Comparison of ENCODE assay signal across 35 cellular contexts in genomic region chr17:12899604-12900003, GRCh38.
"Had no signal": no experiment of that assay in that cellular context is flagged by ENCODE, and none has a peak within 500 bp of the region (broad histone marks: within the 10 kb centered on the region; RNA-seq: fewer than 3 reads in every experiment).

No MANE protein-coding gene starts in this region.

- H3K4me3 Mint-ChIP-seq: activated B cell treated with CpG ODN at 0.5 μM for 24 hours; activated CD4-positive, alpha-beta memory T cell treated with anti-CD3 and anti-CD28 coated beads for 36 hours; activated CD8-positive, alpha-beta T cell treated with anti-CD3 and anti-CD28 coated beads for 36 hours; activated naive CD4-positive, alpha-beta T cell treated with anti-CD3 and anti-CD28 coated beads for 36 hours; activated naive CD8-positive, alpha-beta T cell treated with anti-CD3 and anti-CD28 coated beads, Interleukin-2, amount 10 ng/mL, durations not matched to agents 7 days and 5 days; activated T-cell treated with anti-CD3 and anti-CD28 coated beads, Interleukin-2, amount 50 U/mL, for 4 hours; activated T-cell treated with anti-CD3 and anti-CD28 coated beads, Interleukin-2, amount 50 U/mL, for 72 hours; activated T-helper 1 cell treated with anti-CD3 and anti-CD28 coated beads, Interleukin-12 subunit alpha, Interleukin-12 subunit beta, Interleukin-2, Interleukin-4 antibody, amounts not matched to agents 30 ng/mL and 10 ng/mL and 1 ng/mL, durations not matched to agents 14 hours and 24 hours and 36 hours; activated T-helper 17 cell treated with anti-CD3 and anti-CD28 coated beads, Interleukin-2, amount 50 U/mL, for 72 hours; T-helper 1 cell treated with Interleukin-12 subunit alpha and Interleukin-12 subunit beta and Interleukin-4 antibody, amounts not matched to agents 30 μg/mL and 1 μg/mL, for 36 hours; T-helper 2 cell treated with Interferon-gamma antibody and Interleukin-4, amounts not matched to agents 5 μg/mL and 100 μg/mL, for 36 hours had no signal

- H3K36me3 Mint-ChIP-seq: activated CD4-positive, alpha-beta memory T cell treated with anti-CD3 and anti-CD28 coated beads for 36 hours; activated naive CD8-positive, alpha-beta T cell treated with anti-CD3 and anti-CD28 coated beads, Interleukin-2, amount 10 ng/mL, durations not matched to agents 7 days and 5 days had no signal

- H3K36me3 ChIP-seq: adrenal gland, brain microvascular endothelial cell, breast epithelium had no signal

- H3K9me3 ChIP-seq: adrenal gland, body of pancreas, breast epithelium had no signal

- FAIRE-seq: astrocyte, TTC549 had no signal

- H3K27me3 Mint-ChIP-seq: activated B cell treated with CpG ODN at 0.5 μM for 24 hours; activated naive CD8-positive, alpha-beta T cell treated with anti-CD3 and anti-CD28 coated beads, Interleukin-2, amount 10 ng/mL, durations not matched to agents 7 days and 5 days had no signal

- H3K4me1 ChIP-seq: adrenal gland, body of pancreas, breast epithelium had no signal

- H3K27me3 ChIP-seq: adrenal gland, body of pancreas, brain microvascular endothelial cell, breast epithelium had no signal

- ATAC-seq: activated CD8-positive, alpha-beta T cell treated with anti-CD3 and anti-CD28 coated beads for 36 hours; activated naive CD4-positive, alpha-beta T cell treated with anti-CD3 and anti-CD28 coated beads, Interleukin-2, amount 50 U/mL, for 72 hours; activated T-cell treated with anti-CD3 and anti-CD28 coated beads, Interleukin-2, amount 50 U/mL, for 4 hours; activated T-cell treated with anti-CD3 and anti-CD28 coated beads, Interleukin-2, amount 50 U/mL, for 72 hours; activated T-helper 17 cell treated with anti-CD3 and anti-CD28 coated beads, Interleukin-2, amount 50 U/mL, for 72 hours; body of pancreas had no signal

- H3K4me1 Mint-ChIP-seq: activated B cell treated with CpG ODN at 0.5 μM for 24 hours; activated naive CD8-positive, alpha-beta T cell treated with anti-CD3 and anti-CD28 coated beads, Interleukin-2, amount 10 ng/mL, durations not matched to agents 7 days and 5 days; activated T-helper 17 cell treated with anti-CD3 and anti-CD28 coated beads, Interleukin-2, amount 50 U/mL, for 72 hours had no signal

- DNase-seq: activated B cell treated with CpG ODN at 0.5 μM for 24 hours; activated CD4-positive, alpha-beta memory T cell treated with anti-CD3 and anti-CD28 coated beads for 36 hours; activated CD4-positive, alpha-beta T cell treated with anti-CD3 and anti-CD28 coated beads for 4 hours; activated CD4-positive, alpha-beta T cell treated with anti-CD3 and anti-CD28 coated beads, Interleukin-2, amount 50 U/mL, for 1 hour; activated CD4-positive, alpha-beta T cell treated with anti-CD3 and anti-CD28 coated beads, Interleukin-2, amount 50 U/mL, for 4 hours; activated CD4-positive, CD25-positive, alpha-beta regulatory T cell treated with anti-CD3 and anti-CD28 coated beads, Interleukin-2, amount 50 U/mL, for 72 hours; activated CD8-positive, alpha-beta memory T cell treated with anti-CD3 and anti-CD28 coated beads, Interleukin-2, amount 50 U/mL, for 4 hours; activated CD8-positive, alpha-beta T cell treated with anti-CD3 and anti-CD28 coated beads for 36 hours; activated effector memory CD4-positive, alpha-beta T cell treated with anti-CD3 and anti-CD28 coated beads, Interleukin-2, amount 50 U/mL, for 16 hours; activated gamma-delta T cell treated with Interleukin-2 at 50 U/mL for 16 hours; activated naive CD4-positive, alpha-beta T cell; activated naive CD4-positive, alpha-beta T cell treated with anti-CD3 and anti-CD28 coated beads for 36 hours; activated naive CD4-positive, alpha-beta T cell treated with anti-CD3 and anti-CD28 coated beads, Interleukin-2, amount 50 U/mL, for 16 hours; activated naive CD8-positive, alpha-beta T cell treated with anti-CD3 and anti-CD28 coated beads, Interleukin-2, amount 10 ng/mL, durations not matched to agents 7 days and 5 days; activated T-cell treated with anti-CD3 and anti-CD28 coated beads for 4 hours; activated T-cell treated with anti-CD3 and anti-CD28 coated beads, Interleukin-2, amount 50 U/mL, for 1 hour; activated T-cell treated with anti-CD3 and anti-CD28 coated beads, Interleukin-2, amount 50 U/mL, for 4 hours; activated T-cell treated with anti-CD3 and anti-CD28 coated beads, Interleukin-2, amount 50 U/mL, for 72 hours; adrenal gland; amniotic stem cell; aorta; body of pancreas; brain microvascular endothelial cell; central memory CD4-positive, alpha-beta T cell; T-helper 1 cell; T-helper 2 cell; T-helper 9 cell had no signal

- H3K4me3 ChIP-seq: adrenal gland, body of pancreas, breast epithelium had no signal

- H3K27ac ChIP-seq: adrenal gland, body of pancreas, brain microvascular endothelial cell, breast epithelium had no signal

- H3K9me3 Mint-ChIP-seq: activated CD4-positive, alpha-beta memory T cell treated with anti-CD3 and anti-CD28 coated beads for 36 hours had no signal

- H3K27ac Mint-ChIP-seq: activated B cell treated with CpG ODN at 0.5 μM for 24 hours; activated CD4-positive, alpha-beta memory T cell treated with anti-CD3 and anti-CD28 coated beads for 36 hours; activated CD8-positive, alpha-beta T cell treated with anti-CD3 and anti-CD28 coated beads for 36 hours; activated naive CD4-positive, alpha-beta T cell treated with anti-CD3 and anti-CD28 coated beads for 36 hours; activated naive CD4-positive, alpha-beta T cell treated with anti-CD3 and anti-CD28 coated beads, Interleukin-2, amount 50 U/mL, for 72 hours; activated naive CD8-positive, alpha-beta T cell treated with anti-CD3 and anti-CD28 coated beads, Interleukin-2, amount 10 ng/mL, durations not matched to agents 7 days and 5 days; activated T-cell treated with anti-CD3 and anti-CD28 coated beads, Interleukin-2, amount 50 U/mL, for 72 hours; activated T-helper 1 cell treated with anti-CD3 and anti-CD28 coated beads, Interleukin-12 subunit alpha, Interleukin-12 subunit beta, Interleukin-2, Interleukin-4 antibody, amounts not matched to agents 30 ng/mL and 10 ng/mL and 1 ng/mL, durations not matched to agents 14 hours and 24 hours and 36 hours; activated T-helper 17 cell treated with anti-CD3 and anti-CD28 coated beads, Interleukin-2, amount 50 U/mL, for 72 hours; T-helper 1 cell treated with Interleukin-12 subunit alpha and Interleukin-12 subunit beta and Interleukin-4 antibody, amounts not matched to agents 30 μg/mL and 1 μg/mL, for 36 hours; T-helper 2 cell treated with Interferon-gamma antibody and Interleukin-4, amounts not matched to agents 5 μg/mL and 100 μg/mL, for 36 hours had no signal
